Comparison of ENCODE assay signal across 1 cellular context in the genomic region with DNA sequence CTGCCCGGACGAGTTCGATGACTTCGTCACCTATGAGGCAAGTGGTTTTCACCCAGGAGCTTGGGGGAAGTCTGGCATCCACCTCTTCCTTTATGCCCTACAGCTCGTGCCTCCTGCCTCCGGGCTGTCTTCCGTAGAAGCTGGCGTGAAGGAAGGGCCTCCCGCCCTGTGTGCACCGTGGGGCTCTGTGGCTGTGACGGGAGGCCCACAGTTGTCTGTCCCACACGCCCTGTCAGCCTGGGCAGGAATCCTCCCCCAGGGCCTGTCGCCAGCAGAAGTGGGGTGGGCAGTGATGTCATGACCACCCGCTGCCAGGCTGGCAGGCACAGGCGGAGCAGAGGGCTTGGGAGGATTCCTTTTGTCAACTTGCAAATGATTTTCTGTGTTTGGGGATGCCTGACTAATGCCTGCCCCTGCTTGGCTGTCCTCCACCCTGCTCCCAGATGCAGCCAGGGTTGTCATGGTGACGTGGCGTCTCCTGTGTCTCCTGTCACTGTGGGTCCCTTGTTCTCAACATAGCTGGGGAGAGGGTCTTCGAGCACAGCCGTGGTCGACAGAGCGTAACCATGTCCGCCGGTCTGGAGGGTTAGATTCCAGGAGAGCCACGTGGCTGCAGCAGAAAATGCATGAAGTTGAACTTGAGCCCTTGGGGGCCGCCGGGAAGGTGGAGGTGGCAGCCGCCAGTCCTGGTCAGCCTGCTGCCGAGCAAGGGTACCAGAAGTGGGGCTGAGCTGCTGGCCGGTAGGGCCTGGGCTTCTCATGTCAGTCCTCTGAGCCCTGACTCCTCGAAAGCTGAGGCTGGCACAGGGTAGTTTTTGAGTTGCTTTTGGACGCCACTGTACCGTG.
TF ChIP-seq lines count a peak whose summit lies in the region.

No MANE protein-coding gene starts in this region.

TF ChIP-seq in IMR-90, 13 proteins besides CTCF, POLR2A, EP300 and RAD21 (continued from another document):
- TF ChIP-seq, protein P1, sequence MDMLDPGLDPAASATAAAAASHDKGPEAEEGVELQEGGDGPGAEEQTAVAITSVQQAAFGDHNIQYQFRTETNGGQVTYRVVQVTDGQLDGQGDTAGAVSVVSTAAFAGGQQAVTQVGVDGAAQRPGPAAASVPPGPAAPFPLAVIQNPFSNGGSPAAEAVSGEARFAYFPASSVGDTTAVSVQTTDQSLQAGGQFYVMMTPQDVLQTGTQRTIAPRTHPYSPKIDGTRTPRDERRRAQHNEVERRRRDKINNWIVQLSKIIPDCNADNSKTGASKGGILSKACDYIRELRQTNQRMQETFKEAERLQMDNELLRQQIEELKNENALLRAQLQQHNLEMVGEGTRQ (IDR thresholded peaks at IDR 0.05; ENCODE audit: low read depth, low read length), result no peak
- TF ChIP-seq NFE2L2 (IDR thresholded peaks at IDR 0.05; ENCODE audit: low read depth, low read length), result no peak
